22 cellular contexts compared by ENCODE assay signal in the genomic region with DNA sequence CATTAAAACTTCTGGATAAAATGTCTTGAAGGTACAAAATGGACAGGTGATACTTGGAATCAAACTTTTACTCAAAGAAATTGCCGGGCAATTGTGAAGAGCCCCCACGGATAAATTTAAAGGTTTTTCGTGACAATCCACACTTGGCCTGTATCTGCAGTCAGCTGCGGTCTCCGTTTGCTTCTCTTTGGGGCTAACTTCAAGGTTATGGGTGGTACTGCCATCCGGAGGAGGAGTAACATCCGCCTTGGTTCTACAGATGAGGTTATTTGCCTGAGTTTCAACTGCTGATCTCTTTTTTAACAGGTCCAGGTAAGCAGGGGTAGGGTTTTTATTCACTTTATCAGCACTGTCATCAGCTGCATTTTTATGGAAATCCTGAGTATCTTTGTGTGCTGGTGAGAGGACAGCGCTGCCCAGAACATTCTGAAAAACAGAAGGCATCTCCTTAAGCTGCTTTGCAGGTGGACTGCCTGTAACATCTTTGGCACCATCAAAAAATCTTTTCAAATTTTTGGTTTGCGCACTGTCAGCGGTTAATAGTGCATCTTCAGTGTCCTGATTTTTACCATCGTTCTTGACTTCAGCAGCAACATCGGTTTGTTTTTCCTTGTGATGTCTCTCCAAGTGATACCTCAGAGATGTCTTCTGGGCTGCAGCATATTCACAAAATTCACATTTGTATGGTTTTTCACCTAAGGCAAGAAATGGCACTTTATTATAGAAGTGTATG. TPM values are rescaled to one million over a fixed set of nuclear protein-coding genes. Genes with fewer than 3 reads are reported as not detected.
DNase-seq lines count a peak whose midpoint lies in the region; ATAC-seq, FAIRE-seq and TF ChIP-seq lines count a peak whose summit lies in the region.
"Had no signal": no experiment of that assay in that cellular context is flagged by ENCODE, and none has a peak within 500 bp of the region (broad histone marks: within the 10 kb centered on the region; RNA-seq: fewer than 3 reads in every experiment).

No MANE protein-coding gene starts in this region.

- peaks cover 50 to 71% of the 10 kb centered on the region in 2 donors for H3K4me1 Mint-ChIP-seq in natural killer cell treated with Interleukin-12 subunit alpha and Interleukin-12 subunit beta and Interleukin-15 and Interleukin-18, amount 100 ng/mL, for 72 hours (ENCODE audit: low read depth in 2 of 2)
- H3K4me1 Mint-ChIP-seq in natural killer cell = peaks cover 48 to 51% of the 10 kb centered on the region in 2 donors
- H3K4me1 Mint-ChIP-seq in type B pancreatic cell (ENCODE audit: unreplicated experiment) = peaks cover 24% of the 10 kb centered on the region
- peaks cover 26% of the 10 kb centered on the region for H3K4me1 Mint-ChIP-seq in neural progenitor cell

- ATAC-seq in natural killer cell treated with Interleukin-12 subunit alpha and Interleukin-12 subunit beta and Interleukin-15 and Interleukin-18, amount 100 ng/mL, for 72 hours = no peak
- ATAC-seq in natural killer cell (no peak), K562 (no peak), HG02870 (IDR thresholded peaks at IDR 0.05; ENCODE audit: unreplicated experiment) (no peak), HG03571 (IDR thresholded peaks at IDR 0.05; ENCODE audit: unreplicated experiment) (no peak)
- ATAC-seq: gastrocnemius medialis had no signal

- peaks cover 91% of the 10 kb centered on the region for H3K36me3 ChIP-seq in PC-9 (ENCODE audit: low read depth)
- H3K36me3 ChIP-seq in K562 (ENCODE audit: control insufficient read depth, insufficient read depth, low read length) = peaks cover 98% of the 10 kb centered on the region
- peaks cover 33% of the 10 kb centered on the region for H3K36me3 ChIP-seq in neural progenitor cell
- H3K36me3 ChIP-seq: ovary had no signal

- peaks cover 39% of the 10 kb centered on the region for H4K20me1 ChIP-seq in PC-9 (ENCODE audit: insufficient read depth)
- H4K20me1 ChIP-seq in K562 (replicated peaks; ENCODE audit: control insufficient read depth, insufficient read depth, low read length) = peaks cover 7% of the 10 kb centered on the region; the same call in 1 of the 2 replicates
- peaks cover 100% of the 10 kb centered on the region for H4K20me1 ChIP-seq in neural progenitor cell (ENCODE audit: low read depth)

- 0 out of 2 replicates have a peak overlapping the region, but pooled peaks have one; percentile 2 for H3K27ac ChIP-seq in PC-9
- H3K27ac ChIP-seq in K562 (ENCODE audit: extremely low read depth, low read depth, low read length) = no peak overlapping the region
- H3K27ac ChIP-seq in neural progenitor cell = no peak overlapping the region
- H3K27ac ChIP-seq: brain microvascular endothelial cell, gastrocnemius medialis, HL-60, ovary had no signal

- H3K79me2 ChIP-seq in PC-9 (ENCODE audit: low read depth) (peaks cover 100% of the 10 kb centered on the region), K562 (ENCODE audit: control insufficient read depth, insufficient read depth, low read length) (peaks cover 100% of the 10 kb centered on the region), neural progenitor cell (ENCODE audit: low read depth) (peaks cover 100% of the 10 kb centered on the region)

- H3F3A ChIP-seq in PC-9 (ENCODE audit: insufficient read depth, low read depth) (peaks cover 52% of the 10 kb centered on the region), neural progenitor cell (ENCODE audit: low read depth) (peaks cover 31% of the 10 kb centered on the region)

- TF ChIP-seq CTCF in natural killer cell (IDR thresholded peaks at IDR 0.05) = no peak
- TF ChIP-seq CTCF in PC-9 (conservative IDR thresholded peaks at IDR 0.05) = no peak
- no peak for TF ChIP-seq CTCF in K562 (IDR thresholded peaks at IDR 0.05 in 2 of 3, conservative IDR thresholded peaks at IDR 0.05 in 1 of 3; ENCODE audit: insufficient read depth in 2 of 3, low read depth in 1 of 3, low read length in 3 of 3)
- no peak for TF ChIP-seq CTCF in type B pancreatic cell (conservative IDR thresholded peaks at IDR 0.05)
- TF ChIP-seq CTCF in neural progenitor cell (IDR thresholded peaks at IDR 0.05) = no peak

- H3K27me3 Mint-ChIP-seq in natural killer cell treated with Interleukin-12 subunit alpha and Interleukin-12 subunit beta and Interleukin-15 and Interleukin-18, amount 100 ng/mL, for 72 hours = no peaks in the 10 kb centered on the region
- H3K27me3 Mint-ChIP-seq in natural killer cell (ENCODE audit: low read depth in 2 of 2) = no peaks in the 10 kb centered on the region
- H3K27me3 Mint-ChIP-seq in type B pancreatic cell = no peaks in the 10 kb centered on the region
- peaks cover 3% of the 10 kb centered on the region for H3K27me3 Mint-ChIP-seq in neural progenitor cell (ENCODE audit: insufficient read depth, low read depth)

- peak overlapping the region; percentile 92 to 99 for H3K27ac Mint-ChIP-seq in natural killer cell treated with Interleukin-12 subunit alpha and Interleukin-12 subunit beta and Interleukin-15 and Interleukin-18, amount 100 ng/mL, for 72 hours
- peak overlapping the region in 1 of 2 donors; percentile 92 for H3K27ac Mint-ChIP-seq in natural killer cell
- no peak overlapping the region for H3K27ac Mint-ChIP-seq in type B pancreatic cell
- no peak overlapping the region for H3K27ac Mint-ChIP-seq in neural progenitor cell

- BruUV-seq in PC-9 (replicated peaks; lab: Mats Ljungman, UMichigan) = TSS peak; percentile 1
- no TSS peak for BruUV-seq in K562 (replicated peaks; lab: Mats Ljungman, UMichigan)

- peaks cover 45% of the 10 kb centered on the region for H3K4me1 ChIP-seq in PC-9 (replicated peaks; ENCODE audit: insufficient read depth)
- H3K4me1 ChIP-seq in K562 (replicated peaks in 1 of 2; ENCODE audit: control insufficient read depth in 2 of 2, insufficient read depth in 2 of 2, low read length in 2 of 2) = peaks cover 5 to 17% of the 10 kb centered on the region in 2 experiments; a peak in 4 of 5 replicates
- peaks cover 28% of the 10 kb centered on the region for H3K4me1 ChIP-seq in neural progenitor cell

- intact Hi-C loops in natural killer cell (cut with micrococcal nuclease) (loop anchor here (5.0 to 10.0 kb wide), 2 partner anchors 176 to 488 kb away; no protein-coding TSS in a partner anchor), PC-9 (cut with micrococcal nuclease; ENCODE audit: unreplicated experiment) (loop anchor here (5.0 to 10.0 kb wide), 3 partner anchors 176 to 618 kb away; no protein-coding TSS in a partner anchor), K562 (cut with micrococcal nuclease) (loop anchor here (5.0 to 10.0 kb wide), 2 partner anchors 161 to 488 kb away; no protein-coding TSS in a partner anchor)

- 96% methylated on average over 12 of the region's 12 CpGs for WGBS in K562 (ENCODE audit: insufficient coverage, low coverage, missing lambda C conversion rate)

- TF ChIP-seq EP300 in K562 (IDR thresholded peaks at IDR 0.05; ENCODE audit: low read length) = no peak

- H3K4me2 ChIP-seq in PC-9 (no peak overlapping the region), K562 (ENCODE audit: insufficient read depth, low read length) (no peak overlapping the region), neural progenitor cell (no peak overlapping the region)

- in situ Hi-C loops in K562 (cut with MboI) = loop anchor here (5.0 kb wide), 1 partner anchor 366 kb away; no protein-coding TSS in a partner anchor

- no peaks in the 10 kb centered on the region for H3K9me3 Mint-ChIP-seq in natural killer cell treated with Interleukin-12 subunit alpha and Interleukin-12 subunit beta and Interleukin-15 and Interleukin-18, amount 100 ng/mL, for 72 hours
- no peaks in the 10 kb centered on the region for H3K9me3 Mint-ChIP-seq in natural killer cell
- no peaks in the 10 kb centered on the region for H3K9me3 Mint-ChIP-seq in type B pancreatic cell
- H3K9me3 Mint-ChIP-seq in neural progenitor cell = no peaks in the 10 kb centered on the region

- POLR2A ChIA-PET in PC-9 (lab: Charles Lee; ENCODE audit: unreplicated experiment) (no interaction called here), K562 (lab: Yijun Ruan, JAX) (interaction anchor here (0.7 kb wide), 1 partner anchor 363 kb away, joined by 3 read pairs; no protein-coding TSS in a partner anchor)

- TF ChIP-seq RAD21 in K562 (CRISPR knock-in tag; conservative IDR thresholded peaks at IDR 0.05 in 1 of 2, IDR thresholded peaks at IDR 0.05 in 1 of 2) = no peak

- H3K9ac ChIP-seq in K562 (ENCODE audit: insufficient read depth in 1 of 2, low read depth in 2 of 2, low read length in 2 of 2) (no peak overlapping the region), neural progenitor cell (no peak overlapping the region)

- no peaks in the 10 kb centered on the region for H3K9me2 ChIP-seq in PC-9 (ENCODE audit: insufficient read depth)

- H3K9me3 ChIP-seq in PC-9 (ENCODE audit: insufficient read depth, low read depth) = no peaks in the 10 kb centered on the region
- no peaks in the 10 kb centered on the region for H3K9me3 ChIP-seq in K562 (replicated peaks; ENCODE audit: control insufficient read depth, insufficient read depth, low read depth, low read length)
- H3K9me3 ChIP-seq in neural progenitor cell (ENCODE audit: low read depth) = no peaks in the 10 kb centered on the region
- H3K9me3 ChIP-seq: gastrocnemius medialis, ovary had no signal

- H3K4me3 ChIP-seq in PC-9 (no peak overlapping the region), K562 (no peak overlapping the region), neural progenitor cell (no peak overlapping the region)
- H3K4me3 ChIP-seq: gastrocnemius medialis, ovary had no signal

- H3K4me3 Mint-ChIP-seq in natural killer cell treated with Interleukin-12 subunit alpha and Interleukin-12 subunit beta and Interleukin-15 and Interleukin-18, amount 100 ng/mL, for 72 hours = peak overlapping the region; percentile 28
- H3K4me3 Mint-ChIP-seq in natural killer cell (no peak overlapping the region), type B pancreatic cell (no peak overlapping the region), neural progenitor cell (no peak overlapping the region)

- TF ChIP-seq POLR2A in K562 (conservative IDR thresholded peaks at IDR 0.05) = no peak

- peaks cover 44% of the 10 kb centered on the region for H3K36me3 Mint-ChIP-seq in natural killer cell treated with Interleukin-12 subunit alpha and Interleukin-12 subunit beta and Interleukin-15 and Interleukin-18, amount 100 ng/mL, for 72 hours
- peaks cover 10% of the 10 kb centered on the region for H3K36me3 Mint-ChIP-seq in natural killer cell
- peaks cover 50% of the 10 kb centered on the region for H3K36me3 Mint-ChIP-seq in type B pancreatic cell
- H3K36me3 Mint-ChIP-seq in neural progenitor cell = peaks cover 45% of the 10 kb centered on the region

- CTCF ChIA-PET in PC-9 (lab: Charles Lee) (no interaction called here), K562 (lab: Yijun Ruan, JAX; ENCODE audit: low intra/inter-chr PET ratio) (no interaction called here)

- H3K9me1 ChIP-seq in K562 (ENCODE audit: control insufficient read depth, insufficient read depth, low read length) = no peaks in the 10 kb centered on the region

- H2AFZ ChIP-seq in PC-9 (no peak overlapping the region), K562 (ENCODE audit: low read depth, low read length) (no peak overlapping the region), neural progenitor cell (replicated peaks) (no peak overlapping the region)

- H3K27me3 ChIP-seq in PC-9 (ENCODE audit: insufficient read depth, low read depth) = no peaks in the 10 kb centered on the region
- H3K27me3 ChIP-seq in K562 (ENCODE audit: control insufficient read depth in 2 of 2, insufficient read depth in 2 of 2, low read length in 2 of 2) = no peaks in the 10 kb centered on the region
- H3K27me3 ChIP-seq in neural progenitor cell = no peaks in the 10 kb centered on the region
- H3K27me3 ChIP-seq: brain microvascular endothelial cell, gastrocnemius medialis, ovary had no signal

- FAIRE-seq in K562 (lab: Jason Lieb, UNC) = no peak
- FAIRE-seq: G401.6, H1 had no signal

- no peak for DNase-seq in natural killer cell treated with Interleukin-12 subunit alpha and Interleukin-12 subunit beta and Interleukin-15 and Interleukin-18, amount 100 ng/mL, for 72 hours (ENCODE audit: low spot score)
- DNase-seq in natural killer cell = no peak
- no peak for DNase-seq in PC-9
- no peak for DNase-seq in K562 (ENCODE audit: extremely low read depth in 1 of 4, low spot score in 3 of 4)
- peak; percentile 15 for DNase-seq in type B pancreatic cell (ENCODE audit: extremely low spot score, unreplicated experiment)
- DNase-seq in neural progenitor cell (ENCODE audit: low spot score) = no peak
- DNase-seq: activated gamma-delta T cell; brain microvascular endothelial cell; dermis blood vessel endothelial cell; gastrocnemius medialis; KBM-7; NCI-H1092; NCI-H2107; NCI-H526 treated with DMSO at 0.1 percent for 48 hours; OCI-M1; ovary; stimulated activated CD4-positive, alpha-beta T cell treated with anti-CD3 and anti-CD28 coated beads, Interleukin-2, amount 100 ng/mL, for 24 hours had no signal

RNA-seq across cellular contexts. Expression of gene ZNF217, which starts 16.9 kb away (rescaled TPM):
- total RNA-seq in natural killer cell treated with Interleukin-12 subunit alpha and Interleukin-12 subunit beta and Interleukin-15 and Interleukin-18, amount 100 ng/mL, for 72 hours = 10 to 100 TPM; 39.9 to 48.0 TPM
- 10 to 100 TPM; 56.1 to 69.1 (median 59.0) TPM for total RNA-seq in natural killer cell
- 63.8 and 67.3 TPM in 2 replicates for total RNA-seq in PC-9 (2021)
- total RNA-seq in K562 (2011; cell fraction: chromatin; rRNA removed; ENCODE audit: low replicate concordance) = 27.8 and 53.4 TPM in 2 replicates
- total RNA-seq in K562 (2011; cell fraction: nucleolus; rRNA removed) = 21.3 and 24.7 TPM in 2 replicates
- 26.2 and 28.5 TPM in 2 replicates for total RNA-seq in K562 (2011; cell fraction: nucleoplasm; rRNA removed)
- total RNA-seq in K562 (2014; rRNA removed) = 16.8 and 17.7 TPM in 2 replicates
- total RNA-seq in K562 (2014; rRNA removed; fragmentation: Illumina TruSeq; extraction: Trizol) = 23.4 and 25.0 TPM in 2 replicates
- 18.7 and 21.8 TPM in 2 replicates for total RNA-seq in K562 (2015; rRNA removed; fragmentation: Illumina TruSeq; extraction: Trizol)
- total RNA-seq in K562 (2021) = 39.7 and 41.8 TPM in 2 replicates
- polyA plus RNA-seq in K562 (2011; rRNA removed) = 11.4 and 12.9 TPM in 2 replicates
- polyA plus RNA-seq in K562 (2011; cell fraction: cytosol; rRNA removed) = 6.8 and 8.6 TPM in 2 replicates
- polyA plus RNA-seq in K562 (2011; cell fraction: nucleus; rRNA removed) = 19.8 and 24.3 TPM in 2 replicates
- polyA plus RNA-seq in K562 (2012) = 17.7 and 21.1 TPM in 2 replicates
- 19.3 and 26.7 TPM in 2 replicates for polyA plus RNA-seq in K562 (2014; fragmentation: Illumina TruSeq; extraction: Trizol)
- 1 to 10 TPM; 3.0 to 7.1 TPM for polyA plus RNA-seq in K562 (2014; fragmentation: Nextera tagmentation; extraction: Ambion mirVana)
- 16.0 and 23.5 TPM in 2 replicates for polyA plus RNA-seq in K562 (2014; rRNA removed)
- polyA minus RNA-seq in K562 (2011; rRNA and poly(A)+ RNA removed) = 36.2 and 44.6 TPM in 2 replicates
- 21.7 and 25.7 TPM in 2 replicates for polyA minus RNA-seq in K562 (2011; cell fraction: cytosol; rRNA and poly(A)+ RNA removed)
- 19.7 and 29.4 TPM in 2 replicates for polyA minus RNA-seq in K562 (2011; cell fraction: nucleus; rRNA and poly(A)+ RNA removed)
- 32.8 and 78.1 TPM in 2 replicates for total RNA-seq in type B pancreatic cell (ENCODE audit: low replicate concordance)
- 76.3 and 84.4 TPM in 2 replicates for total RNA-seq in neural progenitor cell (ENCODE audit: low replicate concordance)

Comparison
In these comparisons a context has a peak if more than half of its experiments do, and no peak if none do; other contexts are left out.
1. H3K27ac Mint-ChIP-seq: peak in natural killer cell treated with Interleukin-12 subunit alpha and Interleukin-12 subunit beta and Interleukin-15 and Interleukin-18, amount 100 ng/mL, for 72 hours (2 of 2); none in type B pancreatic cell (single experiment) and neural progenitor cell (single experiment).